Comparison of ENCODE assay signal across 8 cellular contexts in the genomic region with DNA sequence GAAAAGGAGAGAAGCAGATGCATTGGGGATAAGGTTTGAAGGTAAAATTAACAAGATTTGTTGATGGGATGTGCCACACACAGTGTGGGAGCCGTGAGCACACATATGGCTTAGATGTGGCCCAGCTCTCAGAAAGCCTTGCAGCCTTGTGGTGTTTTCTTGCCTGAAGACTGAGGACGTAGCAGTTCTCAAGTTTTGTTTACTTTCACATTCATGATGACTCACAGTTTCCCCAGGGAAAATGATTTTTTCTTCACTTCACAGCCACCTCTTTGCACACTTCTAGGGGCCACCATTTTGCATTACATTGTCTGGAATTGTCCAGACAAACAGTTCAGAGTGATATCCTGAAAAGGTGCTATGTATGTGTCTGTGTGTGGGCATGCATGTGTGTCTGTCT.
A peak's percentile ranks its signal among the peaks of the same experiment; 100 is the strongest.
DNase-seq lines count a peak whose midpoint lies in the region; ATAC-seq and TF ChIP-seq lines count a peak whose summit lies in the region.

No MANE protein-coding gene starts in this region.

- H3K4me1 ChIP-seq in prostate gland (replicated peaks), result no peaks in the 10 kb centered on the region

- H3K27me3 ChIP-seq in prostate gland (replicated peaks; ENCODE audit: insufficient read depth), result no peaks in the 10 kb centered on the region

- H3K4me3 ChIP-seq in prostate gland, result no peak overlapping the region

- DNase-seq in activated T-cell treated with anti-CD3 and anti-CD28 coated beads, Interleukin-2, amount 50 U/mL, for 72 hours, result no peak
- DNase-seq in activated T-cell treated with anti-CD3 and anti-CD28 coated beads, Interleukin-2, amount 50 U/mL, for 24 hours, result no peak
- DNase-seq in T1000 (lab: John Stamatoyannopoulos, UW), result peak; percentile 13
- DNase-seq in prostate gland (ENCODE audit: low spot score), result peak; percentile 9
- no peak for DNase-seq in activated CD4-positive, alpha-beta T cell treated with anti-CD3 and anti-CD28 coated beads, Interleukin-2, amount 50 U/mL, for 48 hours
- no peak for DNase-seq in activated CD8-positive, alpha-beta memory T cell treated with anti-CD3 and anti-CD28 coated beads, Interleukin-2, amount 50 U/mL, for 48 hours
- no peak for DNase-seq in NCI-H1694 treated with DMSO at 0.1 percent for 48 hours (lab: John Stamatoyannopoulos, UW)

- no peaks in the 10 kb centered on the region for H3K9me3 ChIP-seq in prostate gland

- no peaks in the 10 kb centered on the region for H3K36me3 Mint-ChIP-seq in activated T-cell treated with anti-CD3 and anti-CD28 coated beads, Interleukin-2, amount 50 U/mL, for 72 hours (ENCODE audit: insufficient read depth in 2 of 2)
- H3K36me3 Mint-ChIP-seq in activated T-cell treated with anti-CD3 and anti-CD28 coated beads, Interleukin-2, amount 50 U/mL, for 24 hours (ENCODE audit: low read depth), result no peaks in the 10 kb centered on the region

- H3K9me3 Mint-ChIP-seq in activated T-cell treated with anti-CD3 and anti-CD28 coated beads, Interleukin-2, amount 50 U/mL, for 72 hours, result peaks cover 6 to 7% of the 10 kb centered on the region in 2 donors
- peaks cover 10% of the 10 kb centered on the region for H3K9me3 Mint-ChIP-seq in activated T-cell treated with anti-CD3 and anti-CD28 coated beads, Interleukin-2, amount 50 U/mL, for 24 hours

- H3K36me3 ChIP-seq in prostate gland, result no peaks in the 10 kb centered on the region

- no peak for ATAC-seq in activated T-cell treated with anti-CD3 and anti-CD28 coated beads, Interleukin-2, amount 50 U/mL, for 72 hours (replicated peaks in 1 of 2)
- peak; percentile 89 for ATAC-seq in HG03135 (IDR thresholded peaks at IDR 0.05; ENCODE audit: unreplicated experiment)

- no peaks in the 10 kb centered on the region for H3K27me3 Mint-ChIP-seq in activated T-cell treated with anti-CD3 and anti-CD28 coated beads, Interleukin-2, amount 50 U/mL, for 72 hours (ENCODE audit: low read depth)
- H3K27me3 Mint-ChIP-seq in activated T-cell treated with anti-CD3 and anti-CD28 coated beads, Interleukin-2, amount 50 U/mL, for 24 hours, result no peaks in the 10 kb centered on the region

- WGBS in prostate gland, result 40% methylated on average over 2 of the region's 2 CpGs

- TF ChIP-seq POLR2A in prostate gland (IDR thresholded peaks at IDR 0.05), result no peak

- TF ChIP-seq CTCF in prostate gland (IDR thresholded peaks at IDR 0.05), result no peak

- H3K4me3 Mint-ChIP-seq in activated T-cell treated with anti-CD3 and anti-CD28 coated beads, Interleukin-2, amount 50 U/mL, for 72 hours, result no peak overlapping the region
- no peak overlapping the region for H3K4me3 Mint-ChIP-seq in activated T-cell treated with anti-CD3 and anti-CD28 coated beads, Interleukin-2, amount 50 U/mL, for 24 hours

- no peaks in the 10 kb centered on the region for H3K4me1 Mint-ChIP-seq in activated T-cell treated with anti-CD3 and anti-CD28 coated beads, Interleukin-2, amount 50 U/mL, for 72 hours (ENCODE audit: low read depth)
- H3K4me1 Mint-ChIP-seq in activated T-cell treated with anti-CD3 and anti-CD28 coated beads, Interleukin-2, amount 50 U/mL, for 24 hours (ENCODE audit: low read depth), result no peaks in the 10 kb centered on the region

- intact Hi-C loops in prostate gland (cut with DNase I), result no loop called here

- H3K27ac Mint-ChIP-seq in activated T-cell treated with anti-CD3 and anti-CD28 coated beads, Interleukin-2, amount 50 U/mL, for 72 hours, result peak overlapping the region; percentile 5
- H3K27ac Mint-ChIP-seq in activated T-cell treated with anti-CD3 and anti-CD28 coated beads, Interleukin-2, amount 50 U/mL, for 24 hours, result no peak overlapping the region

- no peak overlapping the region for H3K27ac ChIP-seq in prostate gland

Comparison
In these comparisons a context has a peak if more than half of its experiments do, and no peak if none do; other contexts are left out.
1. DNase-seq: peak in T1000 (single experiment) and prostate gland (single experiment); none in activated T-cell treated with anti-CD3 and anti-CD28 coated beads, Interleukin-2, amount 50 U/mL, for 72 hours (0 of 2), activated T-cell treated with anti-CD3 and anti-CD28 coated beads, Interleukin-2, amount 50 U/mL, for 24 hours (single experiment), activated CD4-positive, alpha-beta T cell treated with anti-CD3 and anti-CD28 coated beads, Interleukin-2, amount 50 U/mL, for 48 hours (0 of 2), activated CD8-positive, alpha-beta memory T cell treated with anti-CD3 and anti-CD28 coated beads, Interleukin-2, amount 50 U/mL, for 48 hours (single experiment) and NCI-H1694 treated with DMSO at 0.1 percent for 48 hours (single experiment).